8 cellular contexts compared by ENCODE assay signal in the genomic region with DNA sequence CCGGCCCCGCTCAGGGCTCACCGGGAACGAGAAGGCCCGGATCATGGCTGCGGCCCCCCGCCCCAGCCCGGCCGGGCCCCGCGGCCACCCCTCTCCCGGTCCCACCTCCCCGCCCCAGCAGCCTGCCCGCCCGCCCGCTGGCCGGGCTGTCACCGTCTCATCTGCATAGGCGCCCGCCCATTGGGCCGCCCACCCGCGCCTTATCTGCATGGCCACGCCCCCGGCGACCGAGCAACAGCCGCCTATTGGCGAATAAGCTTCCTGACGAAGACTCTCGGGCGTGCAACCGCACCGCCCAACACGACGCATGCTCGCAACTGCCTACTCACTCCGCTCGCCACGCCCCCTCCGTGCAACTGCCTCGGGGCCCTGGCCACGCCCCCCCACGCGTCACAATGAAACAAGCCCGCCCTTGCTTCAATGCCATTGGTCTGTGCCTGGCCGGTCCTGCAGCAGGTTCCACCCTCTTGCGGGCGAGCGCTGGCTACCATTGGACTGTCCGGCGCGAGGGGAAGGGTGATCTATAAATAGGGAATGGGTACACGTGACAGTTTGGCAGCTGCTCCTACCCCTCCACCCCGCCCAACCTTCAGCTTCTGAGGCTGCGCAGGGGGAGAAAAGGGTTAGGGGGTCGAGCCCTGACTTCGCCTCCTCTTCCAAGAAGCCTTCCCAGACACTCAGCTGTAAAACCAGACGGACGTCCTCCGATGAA. TPM values are rescaled to one million over a fixed set of nuclear protein-coding genes. Genes with fewer than 3 reads are reported as not detected.
DNase-seq lines count a peak whose midpoint lies in the region; ATAC-seq, FAIRE-seq and TF ChIP-seq lines count a peak whose summit lies in the region.

DACT3 (minus strand) TSS at position 163 of the 712 bp plus-strand sequence; CDS start at position 45, 118 bp downstream.

- no peak for TF ChIP-seq CTCF in A549 (IDR thresholded peaks at IDR 0.05)
- no peak for TF ChIP-seq CTCF in WERI-Rb-1 (IDR thresholded peaks at IDR 0.05; ENCODE audit: low read depth, low read length)
- no peak for TF ChIP-seq CTCF in mammary epithelial cell (conservative IDR thresholded peaks at IDR 0.05 in 1 of 2, IDR thresholded peaks at IDR 0.05 in 1 of 2; ENCODE audit: extremely low read depth in 1 of 2, insufficient read depth in 1 of 2, low read depth in 1 of 2, low read length in 2 of 2)

- no peaks in the 10 kb centered on the region for H3K79me2 ChIP-seq in mammary epithelial cell (ENCODE audit: insufficient read depth, low read length)

- POLR2A ChIA-PET in A549 (lab: Yijun Ruan, JAX): interaction anchor here (0.7 to 2.2 kb wide), 7 partner anchors 9 to 452 kb away, joined by 3 to 29 read pairs (median 4); partner anchors contain the start of genes CALM3 and ZC3H4

- intact Hi-C loops in mammary epithelial cell (cut with micrococcal nuclease): loop anchor here (10.0 kb wide), 1 partner anchor 256 kb away; no protein-coding TSS in a partner anchor

- peak; percentile 84 to 95 for ATAC-seq in A549
- ATAC-seq in GM18868 (IDR thresholded peaks at IDR 0.05; ENCODE audit: unreplicated experiment): peak; percentile 87
- ATAC-seq in HG03135 (IDR thresholded peaks at IDR 0.05; ENCODE audit: unreplicated experiment): peak; percentile 86

- H3K9me3 ChIP-seq in A549 (no peaks in the 10 kb centered on the region), WERI-Rb-1 (ENCODE audit: severe bottlenecking) (no peaks in the 10 kb centered on the region), mammary epithelial cell (replicated peaks; ENCODE audit: insufficient read depth, low read length) (no peaks in the 10 kb centered on the region), iPS-18a (ENCODE audit: control insufficient read depth, low read depth, low read length) (no peaks in the 10 kb centered on the region)

- no TSS peak for BruUV-seq in mammary epithelial cell (replicated peaks; lab: Mats Ljungman, UMichigan)

- peak within 1 kb of the TSS in 1 of 2 experiments; percentile 38; a peak in 2 of 6 replicates for H3K27ac ChIP-seq in A549
- peak within 1 kb of the TSS; percentile 62 for H3K27ac ChIP-seq in WERI-Rb-1
- H3K27ac ChIP-seq in mammary epithelial cell (ENCODE audit: insufficient read depth, low read depth, low read length): peak within 1 kb of the TSS; percentile 48
- H3K27ac ChIP-seq in iPS-18a (ENCODE audit: low read length): peak within 1 kb of the TSS; percentile 49

- H3K4me3 ChIP-seq in A549 (peak within 1 kb of the TSS; percentile 44), WERI-Rb-1 (ENCODE audit: low read depth, low read length) (peak within 1 kb of the TSS; percentile 73), mammary epithelial cell (replicated peaks in 1 of 3; ENCODE audit: insufficient read depth in 1 of 3, low read depth in 2 of 3, low read length in 3 of 3) (peak within 1 kb of the TSS; percentile 40 to 50 (median 42)), iPS-18a (ENCODE audit: low read length) (peak within 1 kb of the TSS; percentile 57), skeletal muscle cell (ENCODE audit: low read depth, low read length) (peak within 1 kb of the TSS; percentile 59)

- no peaks in the 10 kb centered on the region for H4K20me1 ChIP-seq in mammary epithelial cell (ENCODE audit: insufficient read depth, low read length)

- peak within 1 kb of the TSS; percentile 92 for H3K4me2 ChIP-seq in A549
- peak within 1 kb of the TSS; percentile 92 for H3K4me2 ChIP-seq in mammary epithelial cell (ENCODE audit: insufficient read depth, low read depth, low read length)

- no peak for TF ChIP-seq POLR2A in A549 (IDR thresholded peaks at IDR 0.05; ENCODE audit: low read length)

- no peak for TF ChIP-seq EP300 in A549 (IDR thresholded peaks at IDR 0.05)

- H3K36me3 ChIP-seq in WERI-Rb-1 (no peaks in the 10 kb centered on the region), mammary epithelial cell (ENCODE audit: insufficient read depth, low read length) (no peaks in the 10 kb centered on the region), iPS-18a (ENCODE audit: control insufficient read depth, low read depth, low read length) (no peaks in the 10 kb centered on the region)

- H3K27me3 ChIP-seq in WERI-Rb-1 (ENCODE audit: insufficient read depth, low read depth, severe bottlenecking) (no peaks in the 10 kb centered on the region), mammary epithelial cell (ENCODE audit: insufficient read depth, low read length) (no peaks in the 10 kb centered on the region), iPS-18a (ENCODE audit: control insufficient read depth, insufficient read depth, low read length) (peaks cover 24% of the 10 kb centered on the region)

- CTCF ChIA-PET in A549 (lab: Yijun Ruan, JAX) (interaction anchor here (0.5 to 10.7 kb wide), 31 partner anchors 9 to 307 kb away, joined by 3 to 483 read pairs (median 6); partner anchors contain the start of genes CALM3, GNG8, PRKD2 and PTGIR), mammary epithelial cell (lab: Charles Lee; ENCODE audit: low non-redundant PET) (interaction anchor here (1.4 to 2.0 kb wide), 3 partner anchors 44 to 131 kb away, joined by 5 to 16 read pairs (median 9); no protein-coding TSS in a partner anchor)

- peaks cover 20% of the 10 kb centered on the region for H3K4me1 ChIP-seq in A549
- peaks cover 9% of the 10 kb centered on the region for H3K4me1 ChIP-seq in mammary epithelial cell (ENCODE audit: insufficient read depth, low read length)
- H3K4me1 ChIP-seq in iPS-18a (ENCODE audit: control insufficient read depth, low read depth, low read length): peaks cover 22% of the 10 kb centered on the region

- DNase-seq in A549 (ENCODE audit: low read depth in 1 of 2, low spot score in 1 of 2) (peak; percentile 100), NCI-H2196 (lab: John Stamatoyannopoulos, UW; ENCODE audit: unreplicated experiment) (peak; percentile 99), WERI-Rb-1 (peak; percentile 100), mammary epithelial cell (peak; percentile 100), skeletal muscle cell (ENCODE audit: low read depth) (peak; percentile 99)

- in situ Hi-C loops in mammary epithelial cell (cut with MboI; ENCODE audit: low sequenced_read_pairs in 2 of 2): loop anchor here in 1 of 2 donors (5.0 kb wide), 1 partner anchor 49 kb away; no protein-coding TSS in a partner anchor

- H3K9ac ChIP-seq in mammary epithelial cell (ENCODE audit: insufficient read depth, low read length): no peak within 1 kb of the TSS
- peak within 1 kb of the TSS; percentile 57 for H3K9ac ChIP-seq in iPS-18a (ENCODE audit: low read length)

- H2AFZ ChIP-seq in mammary epithelial cell (ENCODE audit: low read depth, low read length): peak within 1 kb of the TSS; percentile 67

- WGBS in A549 (ENCODE audit: missing lambda C conversion rate): under 1% methylated on average over 23 of the region's 61 CpGs
- WGBS in mammary epithelial cell (ENCODE audit: low coverage, missing lambda C conversion rate): 0% methylated on average over 11 of the region's 61 CpGs

- dilution Hi-C loops in mammary epithelial cell (cut with HindIII; ENCODE audit: low sequenced_read_pairs): loop anchor here (5.0 kb wide), 1 partner anchor 34 kb away; the partner anchor contains the start of gene PTGIR

- FAIRE-seq in A549 (lab: Jason Lieb, UNC): peak; percentile 97

- no peak for TF ChIP-seq RAD21 in A549 (conservative IDR thresholded peaks at IDR 0.05 in 1 of 2, IDR thresholded peaks at IDR 0.05 in 1 of 2)

TF ChIP-seq in A549, 52 proteins besides CTCF, POLR2A, EP300 and RAD21 (continues in another document):
- TF ChIP-seq, protein P1, sequence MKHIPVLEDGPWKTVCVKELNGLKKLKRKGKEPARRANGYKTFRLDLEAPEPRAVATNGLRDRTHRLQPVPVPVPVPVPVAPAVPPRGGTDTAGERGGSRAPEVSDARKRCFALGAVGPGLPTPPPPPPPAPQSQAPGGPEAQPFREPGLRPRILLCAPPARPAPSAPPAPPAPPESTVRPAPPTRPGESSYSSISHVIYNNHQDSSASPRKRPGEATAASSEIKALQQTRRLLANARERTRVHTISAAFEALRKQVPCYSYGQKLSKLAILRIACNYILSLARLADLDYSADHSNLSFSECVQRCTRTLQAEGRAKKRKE (CRISPR knock-in tag; IDR thresholded peaks at IDR 0.05; ENCODE audit: low read depth): no peak
- no peak for TF ChIP-seq KDM1A (IDR thresholded peaks at IDR 0.05; ENCODE audit: low read depth)
- no peak for TF ChIP-seq GATA3 (IDR thresholded peaks at IDR 0.05; ENCODE audit: borderline replicate concordance)
- no peak for TF ChIP-seq JUNB (IDR thresholded peaks at IDR 0.05)
- peak; percentile 59 for TF ChIP-seq ZFP36 (IDR thresholded peaks at IDR 0.05; ENCODE audit: borderline replicate concordance, partially characterized antibody)
- TF ChIP-seq ZSCAN20 (CRISPR knock-in tag; IDR thresholded peaks at IDR 0.05): no peak
- TF ChIP-seq MYC (IDR thresholded peaks at IDR 0.05; ENCODE audit: borderline replicate concordance, low read length): peak; percentile 73; the same call in 1 of the 2 replicates
- no peak for TF ChIP-seq ELK1 (IDR thresholded peaks at IDR 0.05; ENCODE audit: low read depth, low read length)

RNA-seq across cellular contexts. Expression of gene DACT3, which starts in this region (rescaled TPM):
- polyA plus RNA-seq in A549 (2011; rRNA removed): 0.13 and 0.36 TPM in 2 replicates
- 0.22 and 0.32 TPM in 2 replicates for polyA plus RNA-seq in A549 (2012; cell fraction: cytosol; rRNA removed)
- polyA plus RNA-seq in A549 (2012; cell fraction: nucleus; rRNA removed): 0.26 and 0.31 TPM in 2 replicates
- polyA plus RNA-seq in A549 (2017; fragmentation: RNase III; extraction: RNeasy Plus Mini Kit Qiagen cat#74134 plus additional on column Dnase treatment): 0.14 to 0.33 TPM (median 0.32 TPM) in 3 replicates
- 0.10 and 0.29 TPM in 2 replicates for polyA minus RNA-seq in A549 (2011; rRNA and poly(A)+ RNA removed)
- under 1 TPM; 0.31 to 0.33 TPM for total RNA-seq in mammary epithelial cell
- 0.07 TPM for polyA plus RNA-seq in mammary epithelial cell
- not detected for polyA minus RNA-seq in mammary epithelial cell

Comparison
In these comparisons a context has a peak if more than half of its experiments do, and no peak if none do; other contexts are left out.
1. Peak in DNase-seq, ATAC-seq, H3K4me3 ChIP-seq and H3K4me2 ChIP-seq in A549; RNA of the gene not detected or under 1 TPM.
2. Peak in DNase-seq, H3K4me3 ChIP-seq, H3K27ac ChIP-seq and H3K4me2 ChIP-seq in mammary epithelial cell; RNA of the gene not detected or under 1 TPM.